In genomic region chr20:13336308-13337089, GRCh38 we compare ENCODE assay signal across 13 cellular contexts.
DNase-seq lines count a peak whose midpoint lies in the region; ATAC-seq and TF ChIP-seq lines count a peak whose summit lies in the region.
"Had no signal": no experiment of that assay in that cellular context is flagged by ENCODE, and none has a peak within 500 bp of the region (broad histone marks: within the 10 kb centered on the region; RNA-seq: fewer than 3 reads in every experiment).

No MANE protein-coding gene starts in this region.

- H3K4me3 ChIP-seq in left lung = no peak overlapping the region
- H3K4me3 ChIP-seq: SK-N-MC, skin epidermis had no signal

- no peak overlapping the region for H3K27ac ChIP-seq in left lung
- H3K27ac ChIP-seq: SK-N-MC had no signal

- peaks cover 1% of the 10 kb centered on the region for H3K27me3 Mint-ChIP-seq in glutamatergic neuron (ENCODE audit: unreplicated experiment)

- H3K27ac Mint-ChIP-seq in glutamatergic neuron (ENCODE audit: unreplicated experiment) = no peak overlapping the region

- DNase-seq in foreskin melanocyte (peak; percentile 52), left lung (no peak), glutamatergic neuron (no peak), KG1 (lab: John Stamatoyannopoulos, UW) (no peak), NCI-H510A (lab: John Stamatoyannopoulos, UW) (no peak)
- DNase-seq: effector memory CD4-positive, alpha-beta T cell; left ventricle myocardium superior; NCI-H1436 had no signal

- H3K4me3 Mint-ChIP-seq in glutamatergic neuron (ENCODE audit: unreplicated experiment) = no peak overlapping the region

- H3K9me3 Mint-ChIP-seq in glutamatergic neuron (ENCODE audit: unreplicated experiment) = no peaks in the 10 kb centered on the region

- H3K36me3 Mint-ChIP-seq in glutamatergic neuron (ENCODE audit: unreplicated experiment) = no peaks in the 10 kb centered on the region

- H3K4me1 ChIP-seq in left lung = no peaks in the 10 kb centered on the region

- TF ChIP-seq CTCF in left lung (IDR thresholded peaks at IDR 0.05) = no peak
- no peak for TF ChIP-seq CTCF in glutamatergic neuron (IDR thresholded peaks at IDR 0.05; ENCODE audit: partially characterized antibody, unreplicated experiment)

- H3K36me3 ChIP-seq in left lung = no peaks in the 10 kb centered on the region

- intact Hi-C loops in left lung (cut with DNase I) = no loop called here

- no peaks in the 10 kb centered on the region for H3K4me1 Mint-ChIP-seq in glutamatergic neuron (ENCODE audit: low read depth, unreplicated experiment)

- no peaks in the 10 kb centered on the region for H3K9me3 ChIP-seq in left lung

- ATAC-seq in GM18498 (IDR thresholded peaks at IDR 0.05; ENCODE audit: unreplicated experiment) = peak; percentile 65
- ATAC-seq in GM21447 (IDR thresholded peaks at IDR 0.05; ENCODE audit: unreplicated experiment) = peak; percentile 73
- ATAC-seq in HG03469 (IDR thresholded peaks at IDR 0.05; ENCODE audit: unreplicated experiment) = peak; percentile 64
- no peak for ATAC-seq in left lung
- ATAC-seq: left ventricle myocardium superior had no signal

- no peaks in the 10 kb centered on the region for H3K27me3 ChIP-seq in left lung
